ENCODE assay signal across 1 cellular context in the genomic region with DNA sequence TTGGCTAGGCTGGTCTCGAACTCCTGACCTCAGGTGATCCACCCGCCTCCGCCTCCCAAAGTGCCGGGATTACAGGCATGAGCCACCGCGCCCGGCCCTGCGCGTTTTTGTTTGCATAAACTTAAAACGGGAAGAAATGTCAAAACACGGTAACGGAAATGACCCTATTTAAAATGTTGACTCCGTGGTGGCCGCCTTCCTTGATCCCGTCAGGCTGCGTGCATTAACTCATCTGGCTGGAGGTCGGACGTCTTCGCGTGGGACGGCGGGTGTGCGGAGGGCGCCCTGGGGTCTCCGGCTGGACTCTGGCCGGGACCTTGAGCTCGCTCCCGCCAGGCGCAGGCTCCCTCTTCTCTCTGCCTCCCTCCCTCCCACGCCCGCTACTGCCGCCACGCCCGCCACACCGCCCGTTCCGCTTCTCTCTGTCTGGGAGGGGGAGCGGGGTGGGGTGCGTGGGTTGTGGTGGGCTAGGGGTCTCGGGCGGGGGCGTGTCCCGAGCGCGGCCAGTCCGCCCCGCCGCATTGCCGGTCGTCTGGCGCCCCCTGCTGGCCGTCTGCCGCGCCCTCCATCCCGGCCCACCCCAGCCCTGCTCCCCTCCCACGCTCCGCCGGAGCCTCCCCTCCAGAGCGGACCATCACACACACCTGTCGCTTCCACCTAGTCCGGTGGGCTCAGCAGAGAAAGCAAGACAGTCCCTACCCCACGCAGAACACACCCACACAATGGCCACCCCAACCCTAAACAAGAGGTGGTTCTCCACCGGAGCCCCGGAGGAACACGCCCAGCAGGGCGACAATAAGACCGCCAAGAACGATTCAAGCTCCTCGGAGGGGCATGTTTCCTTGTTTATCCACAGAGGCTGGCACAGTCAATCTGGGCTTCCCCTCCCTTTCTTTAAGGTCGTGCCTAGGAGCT.
TF ChIP-seq lines count a peak whose summit lies in the region.

No MANE protein-coding gene starts in this region.

TF ChIP-seq in HepG2, 621 proteins besides CTCF, POLR2A, EP300 and RAD21 (continued from another document and continues in another):
- TF ChIP-seq, protein P1, sequence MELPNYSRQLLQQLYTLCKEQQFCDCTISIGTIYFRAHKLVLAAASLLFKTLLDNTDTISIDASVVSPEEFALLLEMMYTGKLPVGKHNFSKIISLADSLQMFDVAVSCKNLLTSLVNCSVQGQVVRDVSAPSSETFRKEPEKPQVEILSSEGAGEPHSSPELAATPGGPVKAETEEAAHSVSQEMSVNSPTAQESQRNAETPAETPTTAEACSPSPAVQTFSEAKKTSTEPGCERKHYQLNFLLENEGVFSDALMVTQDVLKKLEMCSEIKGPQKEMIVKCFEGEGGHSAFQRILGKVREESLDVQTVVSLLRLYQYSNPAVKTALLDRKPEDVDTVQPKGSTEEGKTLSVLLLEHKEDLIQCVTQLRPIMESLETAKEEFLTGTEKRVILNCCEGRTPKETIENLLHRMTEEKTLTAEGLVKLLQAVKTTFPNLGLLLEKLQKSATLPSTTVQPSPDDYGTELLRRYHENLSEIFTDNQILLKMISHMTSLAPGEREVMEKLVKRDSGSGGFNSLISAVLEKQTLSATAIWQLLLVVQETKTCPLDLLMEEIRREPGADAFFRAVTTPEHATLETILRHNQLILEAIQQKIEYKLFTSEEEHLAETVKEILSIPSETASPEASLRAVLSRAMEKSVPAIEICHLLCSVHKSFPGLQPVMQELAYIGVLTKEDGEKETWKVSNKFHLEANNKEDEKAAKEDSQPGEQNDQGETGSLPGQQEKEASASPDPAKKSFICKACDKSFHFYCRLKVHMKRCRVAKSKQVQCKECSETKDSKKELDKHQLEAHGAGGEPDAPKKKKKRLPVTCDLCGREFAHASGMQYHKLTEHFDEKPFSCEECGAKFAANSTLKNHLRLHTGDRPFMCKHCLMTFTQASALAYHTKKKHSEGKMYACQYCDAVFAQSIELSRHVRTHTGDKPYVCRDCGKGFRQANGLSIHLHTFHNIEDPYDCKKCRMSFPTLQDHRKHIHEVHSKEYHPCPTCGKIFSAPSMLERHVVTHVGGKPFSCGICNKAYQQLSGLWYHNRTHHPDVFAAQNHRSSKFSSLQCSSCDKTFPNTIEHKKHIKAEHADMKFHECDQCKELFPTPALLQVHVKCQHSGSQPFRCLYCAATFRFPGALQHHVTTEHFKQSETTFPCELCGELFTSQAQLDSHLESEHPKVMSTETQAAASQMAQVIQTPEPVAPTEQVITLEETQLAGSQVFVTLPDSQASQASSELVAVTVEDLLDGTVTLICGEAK (IDR thresholded peaks at IDR 0.05), result no peak
- TF ChIP-seq, protein P1 (CRISPR knock-in tag; IDR thresholded peaks at IDR 0.05), result no peak
- TF ChIP-seq ZFP36L1 (CRISPR knock-in tag; IDR thresholded peaks at IDR 0.05), result no peak
- TF ChIP-seq, protein P2, sequence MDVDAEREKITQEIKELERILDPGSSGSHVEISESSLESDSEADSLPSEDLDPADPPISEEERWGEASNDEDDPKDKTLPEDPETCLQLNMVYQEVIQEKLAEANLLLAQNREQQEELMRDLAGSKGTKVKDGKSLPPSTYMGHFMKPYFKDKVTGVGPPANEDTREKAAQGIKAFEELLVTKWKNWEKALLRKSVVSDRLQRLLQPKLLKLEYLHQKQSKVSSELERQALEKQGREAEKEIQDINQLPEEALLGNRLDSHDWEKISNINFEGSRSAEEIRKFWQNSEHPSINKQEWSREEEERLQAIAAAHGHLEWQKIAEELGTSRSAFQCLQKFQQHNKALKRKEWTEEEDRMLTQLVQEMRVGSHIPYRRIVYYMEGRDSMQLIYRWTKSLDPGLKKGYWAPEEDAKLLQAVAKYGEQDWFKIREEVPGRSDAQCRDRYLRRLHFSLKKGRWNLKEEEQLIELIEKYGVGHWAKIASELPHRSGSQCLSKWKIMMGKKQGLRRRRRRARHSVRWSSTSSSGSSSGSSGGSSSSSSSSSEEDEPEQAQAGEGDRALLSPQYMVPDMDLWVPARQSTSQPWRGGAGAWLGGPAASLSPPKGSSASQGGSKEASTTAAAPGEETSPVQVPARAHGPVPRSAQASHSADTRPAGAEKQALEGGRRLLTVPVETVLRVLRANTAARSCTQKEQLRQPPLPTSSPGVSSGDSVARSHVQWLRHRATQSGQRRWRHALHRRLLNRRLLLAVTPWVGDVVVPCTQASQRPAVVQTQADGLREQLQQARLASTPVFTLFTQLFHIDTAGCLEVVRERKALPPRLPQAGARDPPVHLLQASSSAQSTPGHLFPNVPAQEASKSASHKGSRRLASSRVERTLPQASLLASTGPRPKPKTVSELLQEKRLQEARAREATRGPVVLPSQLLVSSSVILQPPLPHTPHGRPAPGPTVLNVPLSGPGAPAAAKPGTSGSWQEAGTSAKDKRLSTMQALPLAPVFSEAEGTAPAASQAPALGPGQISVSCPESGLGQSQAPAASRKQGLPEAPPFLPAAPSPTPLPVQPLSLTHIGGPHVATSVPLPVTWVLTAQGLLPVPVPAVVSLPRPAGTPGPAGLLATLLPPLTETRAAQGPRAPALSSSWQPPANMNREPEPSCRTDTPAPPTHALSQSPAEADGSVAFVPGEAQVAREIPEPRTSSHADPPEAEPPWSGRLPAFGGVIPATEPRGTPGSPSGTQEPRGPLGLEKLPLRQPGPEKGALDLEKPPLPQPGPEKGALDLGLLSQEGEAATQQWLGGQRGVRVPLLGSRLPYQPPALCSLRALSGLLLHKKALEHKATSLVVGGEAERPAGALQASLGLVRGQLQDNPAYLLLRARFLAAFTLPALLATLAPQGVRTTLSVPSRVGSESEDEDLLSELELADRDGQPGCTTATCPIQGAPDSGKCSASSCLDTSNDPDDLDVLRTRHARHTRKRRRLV (CRISPR knock-in tag; IDR thresholded peaks at IDR 0.05), result no peak
- TF ChIP-seq ZNF160 (CRISPR knock-in tag; IDR thresholded peaks at IDR 0.05), result no peak
- no peak for TF ChIP-seq NONO (IDR thresholded peaks at IDR 0.05)
- TF ChIP-seq NONO (CRISPR knock-in tag; conservative IDR thresholded peaks at IDR 0.05), result no peak
- no peak for TF ChIP-seq SRSF4 (IDR thresholded peaks at IDR 0.05; ENCODE audit: low read depth, low read length, poor library complexity, severe bottlenecking)
- TF ChIP-seq IKZF4 (CRISPR knock-in tag; IDR thresholded peaks at IDR 0.05; ENCODE audit: borderline replicate concordance, low read depth, not compliant biosample characterization), result no peak
- TF ChIP-seq MIER2 (CRISPR knock-in tag; IDR thresholded peaks at IDR 0.05), result no peak
- TF ChIP-seq KLF13 (CRISPR knock-in tag; IDR thresholded peaks at IDR 0.05), result no peak
- no peak for TF ChIP-seq ZNF616 (CRISPR knock-in tag; IDR thresholded peaks at IDR 0.05; ENCODE audit: low read depth)
- no peak for TF ChIP-seq FIP1L1 (IDR thresholded peaks at IDR 0.05; ENCODE audit: borderline replicate concordance, insufficient read depth, low read depth, low read length)
- TF ChIP-seq, protein P3, sequence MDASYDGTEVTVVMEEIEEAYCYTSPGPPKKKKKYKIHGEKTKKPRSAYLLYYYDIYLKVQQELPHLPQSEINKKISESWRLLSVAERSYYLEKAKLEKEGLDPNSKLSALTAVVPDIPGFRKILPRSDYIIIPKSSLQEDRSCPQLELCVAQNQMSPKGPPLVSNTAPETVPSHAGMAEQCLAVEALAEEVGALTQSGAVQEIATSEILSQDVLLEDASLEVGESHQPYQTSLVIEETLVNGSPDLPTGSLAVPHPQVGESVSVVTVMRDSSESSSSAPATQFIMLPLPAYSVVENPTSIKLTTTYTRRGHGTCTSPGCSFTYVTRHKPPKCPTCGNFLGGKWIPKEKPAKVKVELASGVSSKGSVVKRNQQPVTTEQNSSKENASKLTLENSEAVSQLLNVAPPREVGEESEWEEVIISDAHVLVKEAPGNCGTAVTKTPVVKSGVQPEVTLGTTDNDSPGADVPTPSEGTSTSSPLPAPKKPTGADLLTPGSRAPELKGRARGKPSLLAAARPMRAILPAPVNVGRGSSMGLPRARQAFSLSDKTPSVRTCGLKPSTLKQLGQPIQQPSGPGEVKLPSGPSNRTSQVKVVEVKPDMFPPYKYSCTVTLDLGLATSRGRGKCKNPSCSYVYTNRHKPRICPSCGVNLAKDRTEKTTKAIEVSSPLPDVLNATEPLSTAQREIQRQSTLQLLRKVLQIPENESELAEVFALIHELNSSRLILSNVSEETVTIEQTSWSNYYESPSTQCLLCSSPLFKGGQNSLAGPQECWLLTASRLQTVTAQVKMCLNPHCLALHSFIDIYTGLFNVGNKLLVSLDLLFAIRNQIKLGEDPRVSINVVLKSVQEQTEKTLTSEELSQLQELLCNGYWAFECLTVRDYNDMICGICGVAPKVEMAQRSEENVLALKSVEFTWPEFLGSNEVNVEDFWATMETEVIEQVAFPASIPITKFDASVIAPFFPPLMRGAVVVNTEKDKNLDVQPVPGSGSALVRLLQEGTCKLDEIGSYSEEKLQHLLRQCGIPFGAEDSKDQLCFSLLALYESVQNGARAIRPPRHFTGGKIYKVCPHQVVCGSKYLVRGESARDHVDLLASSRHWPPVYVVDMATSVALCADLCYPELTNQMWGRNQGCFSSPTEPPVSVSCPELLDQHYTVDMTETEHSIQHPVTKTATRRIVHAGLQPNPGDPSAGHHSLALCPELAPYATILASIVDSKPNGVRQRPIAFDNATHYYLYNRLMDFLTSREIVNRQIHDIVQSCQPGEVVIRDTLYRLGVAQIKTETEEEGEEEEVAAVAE (CRISPR knock-in tag; IDR thresholded peaks at IDR 0.05; ENCODE audit: borderline replicate concordance), result no peak
- TF ChIP-seq MAFF (IDR thresholded peaks at IDR 0.05; ENCODE audit: low read depth, low read length), result no peak
- no peak for TF ChIP-seq NFE2L1 (CRISPR knock-in tag; IDR thresholded peaks at IDR 0.05; ENCODE audit: borderline replicate concordance)
- TF ChIP-seq MED1 (CRISPR knock-in tag; IDR thresholded peaks at IDR 0.05), result 0 out of 2 replicates have a peak, but pooled peaks have one; percentile 29
- TF ChIP-seq, protein P4, sequence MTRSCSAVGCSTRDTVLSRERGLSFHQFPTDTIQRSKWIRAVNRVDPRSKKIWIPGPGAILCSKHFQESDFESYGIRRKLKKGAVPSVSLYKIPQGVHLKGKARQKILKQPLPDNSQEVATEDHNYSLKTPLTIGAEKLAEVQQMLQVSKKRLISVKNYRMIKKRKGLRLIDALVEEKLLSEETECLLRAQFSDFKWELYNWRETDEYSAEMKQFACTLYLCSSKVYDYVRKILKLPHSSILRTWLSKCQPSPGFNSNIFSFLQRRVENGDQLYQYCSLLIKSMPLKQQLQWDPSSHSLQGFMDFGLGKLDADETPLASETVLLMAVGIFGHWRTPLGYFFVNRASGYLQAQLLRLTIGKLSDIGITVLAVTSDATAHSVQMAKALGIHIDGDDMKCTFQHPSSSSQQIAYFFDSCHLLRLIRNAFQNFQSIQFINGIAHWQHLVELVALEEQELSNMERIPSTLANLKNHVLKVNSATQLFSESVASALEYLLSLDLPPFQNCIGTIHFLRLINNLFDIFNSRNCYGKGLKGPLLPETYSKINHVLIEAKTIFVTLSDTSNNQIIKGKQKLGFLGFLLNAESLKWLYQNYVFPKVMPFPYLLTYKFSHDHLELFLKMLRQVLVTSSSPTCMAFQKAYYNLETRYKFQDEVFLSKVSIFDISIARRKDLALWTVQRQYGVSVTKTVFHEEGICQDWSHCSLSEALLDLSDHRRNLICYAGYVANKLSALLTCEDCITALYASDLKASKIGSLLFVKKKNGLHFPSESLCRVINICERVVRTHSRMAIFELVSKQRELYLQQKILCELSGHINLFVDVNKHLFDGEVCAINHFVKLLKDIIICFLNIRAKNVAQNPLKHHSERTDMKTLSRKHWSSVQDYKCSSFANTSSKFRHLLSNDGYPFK (CRISPR knock-in tag; IDR thresholded peaks at IDR 0.05; ENCODE audit: borderline replicate concordance), result no peak
- no peak for TF ChIP-seq ZNF703 (CRISPR knock-in tag; IDR thresholded peaks at IDR 0.05; ENCODE audit: borderline replicate concordance)
- TF ChIP-seq JARID2 (CRISPR knock-in tag; IDR thresholded peaks at IDR 0.05; ENCODE audit: insufficient replicate concordance), result no peak
- TF ChIP-seq FOXM1 (CRISPR knock-in tag; IDR thresholded peaks at IDR 0.05), result no peak
- TF ChIP-seq NPAS2 (CRISPR knock-in tag; IDR thresholded peaks at IDR 0.05; ENCODE audit: borderline replicate concordance), result no peak
- no peak for TF ChIP-seq NAIF1 (CRISPR knock-in tag; IDR thresholded peaks at IDR 0.05; ENCODE audit: borderline replicate concordance)
- no peak for TF ChIP-seq ZNF781 (CRISPR knock-in tag; IDR thresholded peaks at IDR 0.05; ENCODE audit: borderline replicate concordance, not compliant biosample characterization)
- TF ChIP-seq, protein P5, sequence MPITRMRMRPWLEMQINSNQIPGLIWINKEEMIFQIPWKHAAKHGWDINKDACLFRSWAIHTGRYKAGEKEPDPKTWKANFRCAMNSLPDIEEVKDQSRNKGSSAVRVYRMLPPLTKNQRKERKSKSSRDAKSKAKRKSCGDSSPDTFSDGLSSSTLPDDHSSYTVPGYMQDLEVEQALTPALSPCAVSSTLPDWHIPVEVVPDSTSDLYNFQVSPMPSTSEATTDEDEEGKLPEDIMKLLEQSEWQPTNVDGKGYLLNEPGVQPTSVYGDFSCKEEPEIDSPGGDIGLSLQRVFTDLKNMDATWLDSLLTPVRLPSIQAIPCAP (CRISPR knock-in tag; IDR thresholded peaks at IDR 0.05; ENCODE audit: low read depth), result no peak
- TF ChIP-seq, protein P6, sequence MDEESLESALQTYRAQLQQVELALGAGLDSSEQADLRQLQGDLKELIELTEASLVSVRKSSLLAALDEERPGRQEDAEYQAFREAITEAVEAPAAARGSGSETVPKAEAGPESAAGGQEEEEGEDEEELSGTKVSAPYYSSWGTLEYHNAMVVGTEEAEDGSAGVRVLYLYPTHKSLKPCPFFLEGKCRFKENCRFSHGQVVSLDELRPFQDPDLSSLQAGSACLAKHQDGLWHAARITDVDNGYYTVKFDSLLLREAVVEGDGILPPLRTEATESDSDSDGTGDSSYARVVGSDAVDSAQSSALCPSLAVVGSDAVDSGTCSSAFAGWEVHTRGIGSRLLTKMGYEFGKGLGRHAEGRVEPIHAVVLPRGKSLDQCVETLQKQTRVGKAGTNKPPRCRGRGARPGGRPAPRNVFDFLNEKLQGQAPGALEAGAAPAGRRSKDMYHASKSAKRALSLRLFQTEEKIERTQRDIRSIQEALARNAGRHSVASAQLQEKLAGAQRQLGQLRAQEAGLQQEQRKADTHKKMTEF (CRISPR knock-in tag; IDR thresholded peaks at IDR 0.05), result no peak
- TF ChIP-seq NBN (conservative IDR thresholded peaks at IDR 0.05), result no peak
